26 cellular contexts compared by ENCODE assay signal in genomic region chr15:80957556-80957955, GRCh38. TPM values are rescaled to one million over a fixed set of nuclear protein-coding genes. Genes with fewer than 3 reads are reported as not detected.
A peak's percentile ranks its signal among the peaks of the same experiment; 100 is the strongest.
DNase-seq lines count a peak whose midpoint lies in the region; ATAC-seq and TF ChIP-seq lines count a peak whose summit lies in the region.
"Had no signal": no experiment of that assay in that cellular context is flagged by ENCODE, and none has a peak within 500 bp of the region (broad histone marks: within the 10 kb centered on the region; RNA-seq: fewer than 3 reads in every experiment).

No MANE protein-coding gene starts in this region.

- H3K4me2 ChIP-seq in H9 (ENCODE audit: insufficient read depth, insufficient read length, low read length) (no peak overlapping the region), osteoblast (ENCODE audit: insufficient read depth, low read length) (no peak overlapping the region), PC-3 (ENCODE audit: low read length) (no peak overlapping the region)

- H3K79me2 ChIP-seq in H9 (ENCODE audit: insufficient read depth, low read length) (0 out of 2 replicates have a peak, but pooled peaks cover 2% of the 10 kb centered on the region), osteoblast (ENCODE audit: insufficient read depth, low read length) (no peaks in the 10 kb centered on the region), PC-3 (ENCODE audit: low read length) (no peaks in the 10 kb centered on the region)

- DNase-seq in NCI-H2171 treated with DMSO at 0.1 percent for 48 hours (lab: John Stamatoyannopoulos, UW) (peak; percentile 27), NCI-H2171 (lab: John Stamatoyannopoulos, UW) (no peak), H9 (no peak), caudate nucleus (lab: John Stamatoyannopoulos, UW) (peak in 30 of 61 donors; percentile 6 to 80 (median 40)), osteoblast (ENCODE audit: insufficient read length, low spot score, missing footprints) (no peak), WERI-Rb-1 (no peak), PC-3 (no peak)
- DNase-seq: activated CD4-positive, alpha-beta T cell treated with anti-CD3 and anti-CD28 coated beads, Interleukin-2, amount 50 U/mL, for 4 hours; activated CD4-positive, CD25-positive, alpha-beta regulatory T cell; activated gamma-delta T cell; AML-193; body of pancreas; CD8-positive, alpha-beta memory T cell; foreskin fibroblast; hippocampal formation; KG1; left ventricle myocardium inferior; midbrain; NCI-H1694; posterior cingulate gyrus; substantia nigra; T-helper 9 cell; upper lobe of right lung had no signal

- H2AFZ ChIP-seq in H9 (ENCODE audit: low read length), result no peak overlapping the region
- H2AFZ ChIP-seq in osteoblast (ENCODE audit: low read length), result no peak overlapping the region
- H2AFZ ChIP-seq in PC-3 (ENCODE audit: low read length), result no peak overlapping the region

- intact Hi-C loops in PC-3 (cut with micrococcal nuclease), result loop anchor here (5.0 to 10.0 kb wide), 2 partner anchors 103 to 180 kb away; partner anchors contain the start of gene CEMIP

- no peak overlapping the region for H3K27ac ChIP-seq in H9 (ENCODE audit: insufficient read length, low read depth, low read length)
- peak overlapping the region; percentile 71 for H3K27ac ChIP-seq in caudate nucleus (ENCODE audit: low read depth, low read length)
- H3K27ac ChIP-seq in osteoblast (ENCODE audit: low read depth, low read length), result peak overlapping the region; percentile 40
- no peak overlapping the region for H3K27ac ChIP-seq in WERI-Rb-1
- H3K27ac ChIP-seq in PC-3 (ENCODE audit: low read length), result no peak overlapping the region
- H3K27ac ChIP-seq: body of pancreas, left ventricle myocardium inferior, upper lobe of right lung had no signal

- no peak overlapping the region for H3K9ac ChIP-seq in H9 (ENCODE audit: extremely low read depth, insufficient read length, low read length)
- no peak overlapping the region for H3K9ac ChIP-seq in PC-3 (ENCODE audit: low read length)

- no peak overlapping the region for H4K8ac ChIP-seq in H9 (replicated peaks; ENCODE audit: insufficient read length, low read depth, low read length)

- peaks cover 3% of the 10 kb centered on the region for H3K4me1 ChIP-seq in H9 (ENCODE audit: insufficient read depth, low read length)
- H3K4me1 ChIP-seq in osteoblast (ENCODE audit: insufficient read depth, low read length), result peaks cover 13% of the 10 kb centered on the region
- peaks cover 33% of the 10 kb centered on the region for H3K4me1 ChIP-seq in PC-3 (ENCODE audit: insufficient read depth, low read length)
- H3K4me1 ChIP-seq: body of pancreas, left ventricle myocardium inferior, upper lobe of right lung had no signal

- H3K9me3 Mint-ChIP-seq in H9, result no peaks in the 10 kb centered on the region; a peak in 1 of 5 replicates
- H3K9me3 Mint-ChIP-seq: CD8-positive, alpha-beta memory T cell had no signal

- H2AK5ac ChIP-seq in H9 (ENCODE audit: insufficient read length, low read length), result no peak overlapping the region

- no peaks in the 10 kb centered on the region for H3K9me3 ChIP-seq in H9 (ENCODE audit: control insufficient read depth, low read depth, low read length)
- H3K9me3 ChIP-seq in osteoblast (ENCODE audit: low read depth, low read length), result no peaks in the 10 kb centered on the region
- H3K9me3 ChIP-seq in WERI-Rb-1 (ENCODE audit: severe bottlenecking), result no peaks in the 10 kb centered on the region
- no peaks in the 10 kb centered on the region for H3K9me3 ChIP-seq in PC-3 (ENCODE audit: low read length)
- H3K9me3 ChIP-seq: body of pancreas, left ventricle myocardium inferior, upper lobe of right lung had no signal

- H2BK5ac ChIP-seq in H9 (ENCODE audit: insufficient read length, low read length), result no peak overlapping the region

- no CpG with 5 or more reads among the region's 2 CpGs for WGBS in H9 (ENCODE audit: extremely low coverage, insufficient read length, low lambda C conversion rate)

- CTCF ChIA-PET in PC-3 (lab: Charles Lee), result no interaction called here

- POLR2A ChIA-PET in PC-3 (lab: Charles Lee; ENCODE audit: unreplicated experiment), result no interaction called here

- H2BK20ac ChIP-seq in H9 (ENCODE audit: low read depth, low read length, poor library complexity, severe bottlenecking), result no peak overlapping the region

- no peak overlapping the region for H3K14ac ChIP-seq in H9 (ENCODE audit: insufficient read depth, low read length)

- H2BK12ac ChIP-seq in H9 (ENCODE audit: insufficient read length, low read depth, low read length), result no peak overlapping the region

- no peak overlapping the region for H3K18ac ChIP-seq in H9 (ENCODE audit: insufficient read length, low read depth, low read length)

- H3K79me1 ChIP-seq in H9 (ENCODE audit: insufficient read depth, low read depth, low read length, poor library complexity, severe bottlenecking), result no peaks in the 10 kb centered on the region

- no peak overlapping the region for H3K4me3 Mint-ChIP-seq in H9
- H3K4me3 Mint-ChIP-seq: CD8-positive, alpha-beta memory T cell had no signal

- H3K27me3 ChIP-seq in H9 (ENCODE audit: insufficient read depth, low read length), result no peaks in the 10 kb centered on the region
- H3K27me3 ChIP-seq in osteoblast (ENCODE audit: insufficient read depth, low read length), result no peaks in the 10 kb centered on the region
- no peaks in the 10 kb centered on the region for H3K27me3 ChIP-seq in WERI-Rb-1 (ENCODE audit: insufficient read depth, low read depth, severe bottlenecking)
- H3K27me3 ChIP-seq in PC-3 (ENCODE audit: low read length), result no peaks in the 10 kb centered on the region
- H3K27me3 ChIP-seq: body of pancreas, upper lobe of right lung had no signal

- no peaks in the 10 kb centered on the region for H3K27me3 Mint-ChIP-seq in H9 (ENCODE audit: low read depth)
- H3K27me3 Mint-ChIP-seq: CD8-positive, alpha-beta memory T cell had no signal

- no peak overlapping the region for H2BK120ac ChIP-seq in H9 (ENCODE audit: low read depth, low read length, poor library complexity, severe bottlenecking)

- no peaks in the 10 kb centered on the region for H3K23me2 ChIP-seq in H9 (ENCODE audit: insufficient read length, low read depth, low read length, poor library complexity, severe bottlenecking)

- H3K4me1 Mint-ChIP-seq in H9, result peaks cover 42 to 44% of the 10 kb centered on the region in 2 experiments

- H3K27ac Mint-ChIP-seq in H9, result peak overlapping the region; percentile 65 to 88 (median 88); a peak in 4 of 7 replicates

- H4K91ac ChIP-seq in H9 (ENCODE audit: insufficient read length, low read depth, low read length), result no peak overlapping the region

- no peak overlapping the region for H3K4ac ChIP-seq in H9 (ENCODE audit: low read depth, low read length)

- H3F3A ChIP-seq in PC-3 (ENCODE audit: low read length, unreplicated experiment), result peaks cover 2% of the 10 kb centered on the region

- H2BK15ac ChIP-seq in H9 (ENCODE audit: low read depth, low read length), result no peak overlapping the region

- no peak overlapping the region for H3T11ph ChIP-seq in H9 (ENCODE audit: low read length)

- no peaks in the 10 kb centered on the region for H3K9me2 ChIP-seq in PC-3 (replicated peaks; ENCODE audit: low read length)

- no peak overlapping the region for H3K56ac ChIP-seq in H9 (ENCODE audit: insufficient read length, low read depth, low read length)

- H4K5ac ChIP-seq in H9 (ENCODE audit: insufficient read length, low read depth, low read length), result no peak overlapping the region

- H3K36me3 ChIP-seq in osteoblast (ENCODE audit: insufficient read depth, low read length), result no peaks in the 10 kb centered on the region
- H3K36me3 ChIP-seq in WERI-Rb-1, result peaks cover 3% of the 10 kb centered on the region
- H3K36me3 ChIP-seq in PC-3 (ENCODE audit: low read depth, low read length), result no peaks in the 10 kb centered on the region
- H3K36me3 ChIP-seq: upper lobe of right lung had no signal

- peaks cover 12 to 40% (median 25%) of the 10 kb centered on the region in 3 experiments for H3K36me3 Mint-ChIP-seq in H9 (ENCODE audit: insufficient read depth in 1 of 3, low read depth in 3 of 3)

- H4K20me1 ChIP-seq in H9 (ENCODE audit: control insufficient read depth, insufficient read depth, insufficient read length), result no peaks in the 10 kb centered on the region
- peaks cover 6% of the 10 kb centered on the region for H4K20me1 ChIP-seq in osteoblast (ENCODE audit: insufficient read depth, low read length)
- H4K20me1 ChIP-seq in PC-3 (ENCODE audit: low read length), result no peaks in the 10 kb centered on the region

- H3K4me3 ChIP-seq in osteoblast (ENCODE audit: insufficient read depth, low read length) (no peak overlapping the region), WERI-Rb-1 (ENCODE audit: low read depth, low read length) (no peak overlapping the region), PC-3 (ENCODE audit: low read length) (no peak overlapping the region)
- H3K4me3 ChIP-seq: body of pancreas, left ventricle myocardium inferior, upper lobe of right lung had no signal

- TF ChIP-seq CTCF in H9 (conservative IDR thresholded peaks at IDR 0.05) (no peak), osteoblast (IDR thresholded peaks at IDR 0.05; ENCODE audit: extremely low read depth, low read depth, low read length) (no peak), WERI-Rb-1 (IDR thresholded peaks at IDR 0.05; ENCODE audit: low read depth, low read length) (no peak), PC-3 (conservative IDR thresholded peaks at IDR 0.05; ENCODE audit: low read depth, low read length) (no peak)

- BruUV-seq in PC-3 (replicated peaks; lab: Mats Ljungman, UMichigan), result no TSS peak

- H3K23ac ChIP-seq in H9 (ENCODE audit: insufficient read length, low read depth, low read length), result no peak overlapping the region

- ATAC-seq in GM21528 (IDR thresholded peaks at IDR 0.05; ENCODE audit: low FRiP score, unreplicated experiment), result no peak
- ATAC-seq in PC-3, result no peak
- ATAC-seq: body of pancreas, Right ventricle myocardium inferior, sciatic nerve, upper lobe of right lung had no signal

RNA-seq across cellular contexts. Expression of gene MESD, which starts 32.1 kb away (rescaled TPM):
- total RNA-seq in H9 (2021) (29.1 and 30.1 TPM in 2 replicates), osteoblast (16.6 and 18.6 TPM in 2 replicates), PC-3 (2014; rRNA removed) (21.1 and 21.2 TPM in 2 replicates)

RNA-seq across cellular contexts. Expression of gene TLNRD1, which starts 43.2 kb away (rescaled TPM):
- total RNA-seq in H9 (2021), result 19.3 and 20.2 TPM in 2 replicates
- 7.1 and 7.6 TPM in 2 replicates for total RNA-seq in osteoblast
- total RNA-seq in PC-3 (2014; rRNA removed), result 17.8 and 29.9 TPM in 2 replicates

Comparison
In these comparisons a context has a peak if more than half of its experiments do, and no peak if none do; other contexts are left out.
1. H3K27ac ChIP-seq: peak in caudate nucleus (single experiment) and osteoblast (single experiment); none in H9 (single experiment), WERI-Rb-1 (single experiment) and PC-3 (single experiment).